ENCODE assay signal across 1 cellular context in the genomic region with DNA sequence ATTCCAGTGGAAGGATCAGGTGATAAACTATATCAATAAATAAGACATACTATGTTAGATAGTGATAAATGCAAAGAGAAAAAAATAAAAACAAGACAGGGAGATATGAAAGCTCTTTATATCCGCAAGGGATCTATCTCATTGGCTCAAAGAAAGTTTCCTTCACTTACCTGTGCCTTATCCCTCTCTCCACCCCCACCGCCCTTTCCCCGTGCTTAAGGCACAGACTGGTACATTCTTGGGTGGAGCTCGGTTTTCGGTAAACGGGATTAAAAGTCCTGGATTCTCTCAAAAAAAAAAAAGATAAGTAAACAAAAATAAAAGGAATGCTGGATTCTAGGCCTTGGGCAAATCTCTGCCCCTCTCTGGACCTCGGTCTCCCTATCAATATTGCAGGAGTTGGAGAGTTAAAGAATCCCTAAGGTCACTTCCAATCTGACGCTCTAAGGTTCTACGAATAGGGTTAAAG.
TF ChIP-seq lines count a peak whose summit lies in the region.

No MANE protein-coding gene starts in this region.

TF ChIP-seq in H1, 55 proteins besides CTCF, POLR2A, EP300 and RAD21:
- TF ChIP-seq ZNF274 (IDR thresholded peaks at IDR 0.05; ENCODE audit: borderline replicate concordance, extremely low read depth, low read length) (no peak), FOSL1 (IDR thresholded peaks at IDR 0.05; ENCODE audit: insufficient read depth, low read depth, low read length) (no peak), RBBP5 (IDR thresholded peaks at IDR 0.05; ENCODE audit: borderline replicate concordance, low read depth, low read length) (no peak), CHD2 (IDR thresholded peaks at IDR 0.05; ENCODE audit: low read length) (no peak), SIN3A (conservative IDR thresholded peaks at IDR 0.05 in 1 of 2, IDR thresholded peaks at IDR 0.05 in 1 of 2; ENCODE audit: low read depth in 1 of 2, low read length in 2 of 2) (no peak), KDM1A (IDR thresholded peaks at IDR 0.05; ENCODE audit: borderline replicate concordance, low read length) (no peak), TEAD4 (IDR thresholded peaks at IDR 0.05; ENCODE audit: low read depth, low read length) (no peak), TAF7 (optimal IDR thresholded peaks at IDR 0.05; ENCODE audit: borderline replicate concordance, low read depth, low read length) (no peak), SAP30 (IDR thresholded peaks at IDR 0.05; ENCODE audit: insufficient read depth, insufficient replicate concordance, low read length) (no peak), SUZ12 (IDR thresholded peaks at IDR 0.05; ENCODE audit: low read length) (no peak), SP2 (IDR thresholded peaks at IDR 0.05; ENCODE audit: low read length) (no peak), CHD7 (IDR thresholded peaks at IDR 0.05; ENCODE audit: insufficient replicate concordance, low read length) (no peak)
TF ChIP-seq in H1: peak in this region for 0.
